ENCODE assay signal across 23 cellular contexts in genomic region chr7:4616116-4616515, GRCh38.
"Had no signal": no experiment of that assay in that cellular context is flagged by ENCODE, and none has a peak within 500 bp of the region (broad histone marks: within the 10 kb centered on the region; RNA-seq: fewer than 3 reads in every experiment).

No MANE protein-coding gene starts in this region.

- H3K9me3 ChIP-seq: esophagus muscularis mucosa, gastrocnemius medialis, heart right ventricle, left lung, lower lobe of right lung, mucosa of descending colon had no signal

- DNase-seq: effector CD8-positive, alpha-beta T cell; effector memory CD8-positive, alpha-beta T cell; foreskin keratinocyte; gastrocnemius medialis; glutamatergic neuron; head of caudate nucleus; heart right ventricle; hippocampal formation; left cardiac atrium; left lung; left ventricle myocardium superior; mesenchymal stem cell; mucosa of descending colon; naive B cell; naive thymus-derived CD8-positive, alpha-beta T cell had no signal

- H3K9me3 Mint-ChIP-seq: effector memory CD8-positive, alpha-beta T cell; naive thymus-derived CD8-positive, alpha-beta T cell had no signal

- H3K27ac ChIP-seq: coronary artery, esophagus muscularis mucosa, foreskin keratinocyte, gastrocnemius medialis, heart right ventricle, left lung, lower lobe of right lung had no signal

- H3K27me3 Mint-ChIP-seq: effector memory CD8-positive, alpha-beta T cell had no signal

- H3K36me3 Mint-ChIP-seq: mesothelial cell of epicardium; naive B cell; naive thymus-derived CD8-positive, alpha-beta T cell had no signal

- H3K4me3 ChIP-seq: coronary artery, esophagus muscularis mucosa, gastrocnemius medialis, heart right ventricle, left lung, lower lobe of right lung, mucosa of descending colon had no signal

- H3K36me3 ChIP-seq: esophagus muscularis mucosa, gastrocnemius medialis, heart right ventricle, left lung, lower lobe of right lung had no signal

- H3K27ac Mint-ChIP-seq: effector memory CD8-positive, alpha-beta T cell; mesothelial cell of epicardium; naive thymus-derived CD8-positive, alpha-beta T cell had no signal

- H3K27me3 ChIP-seq: esophagus muscularis mucosa, foreskin keratinocyte, gastrocnemius medialis, heart right ventricle, left lung had no signal

- FAIRE-seq: colon, endothelial cell of umbilical vein, islet of Langerhans, keratinocyte had no signal

- H3K4me3 Mint-ChIP-seq: effector memory CD8-positive, alpha-beta T cell; mesothelial cell of epicardium; naive B cell; naive thymus-derived CD8-positive, alpha-beta T cell had no signal
